In the genomic region with DNA sequence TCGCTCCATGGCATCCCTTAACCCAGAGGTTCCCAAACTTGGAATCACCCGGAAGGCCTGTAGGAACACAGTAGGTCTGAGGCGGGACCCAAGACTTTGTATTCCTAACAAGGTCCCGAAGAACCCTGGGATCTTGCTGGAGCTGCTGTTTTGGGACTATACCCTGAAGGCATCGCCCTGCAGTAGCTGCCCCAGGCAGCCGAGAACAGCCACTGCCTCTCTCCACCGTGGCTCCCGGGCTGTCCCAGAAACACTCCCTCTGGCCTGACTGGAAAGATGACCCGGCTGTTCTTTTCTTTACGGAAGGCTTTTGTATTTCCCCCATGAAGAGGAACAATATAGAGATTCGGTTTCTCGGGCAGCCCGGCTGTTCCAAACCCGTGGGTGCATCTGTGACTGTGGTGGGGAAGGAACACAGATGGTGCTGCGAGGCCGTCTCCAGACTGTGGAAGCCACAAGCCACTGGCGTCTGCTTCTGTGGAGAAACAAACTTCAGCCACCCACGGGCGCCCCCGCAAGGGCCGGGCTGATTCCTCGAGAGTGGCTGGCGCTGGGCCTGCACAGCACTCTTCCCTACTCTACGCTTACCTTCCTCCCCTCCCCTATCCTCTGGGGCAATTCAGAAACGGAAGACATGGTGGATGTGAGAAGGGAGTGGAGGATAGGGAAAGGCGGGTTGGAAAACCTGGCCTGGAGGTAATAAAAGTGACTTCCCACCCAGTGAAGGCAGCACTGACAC, we compare ENCODE assay signal across 1 cellular context.
TF ChIP-seq lines count a peak whose summit lies in the region.

No MANE protein-coding gene starts in this region.

TF ChIP-seq in WTC11, 78 proteins besides CTCF, POLR2A, EP300 and RAD21 (continued from another document and continues in another):
- TF ChIP-seq, protein P1, sequence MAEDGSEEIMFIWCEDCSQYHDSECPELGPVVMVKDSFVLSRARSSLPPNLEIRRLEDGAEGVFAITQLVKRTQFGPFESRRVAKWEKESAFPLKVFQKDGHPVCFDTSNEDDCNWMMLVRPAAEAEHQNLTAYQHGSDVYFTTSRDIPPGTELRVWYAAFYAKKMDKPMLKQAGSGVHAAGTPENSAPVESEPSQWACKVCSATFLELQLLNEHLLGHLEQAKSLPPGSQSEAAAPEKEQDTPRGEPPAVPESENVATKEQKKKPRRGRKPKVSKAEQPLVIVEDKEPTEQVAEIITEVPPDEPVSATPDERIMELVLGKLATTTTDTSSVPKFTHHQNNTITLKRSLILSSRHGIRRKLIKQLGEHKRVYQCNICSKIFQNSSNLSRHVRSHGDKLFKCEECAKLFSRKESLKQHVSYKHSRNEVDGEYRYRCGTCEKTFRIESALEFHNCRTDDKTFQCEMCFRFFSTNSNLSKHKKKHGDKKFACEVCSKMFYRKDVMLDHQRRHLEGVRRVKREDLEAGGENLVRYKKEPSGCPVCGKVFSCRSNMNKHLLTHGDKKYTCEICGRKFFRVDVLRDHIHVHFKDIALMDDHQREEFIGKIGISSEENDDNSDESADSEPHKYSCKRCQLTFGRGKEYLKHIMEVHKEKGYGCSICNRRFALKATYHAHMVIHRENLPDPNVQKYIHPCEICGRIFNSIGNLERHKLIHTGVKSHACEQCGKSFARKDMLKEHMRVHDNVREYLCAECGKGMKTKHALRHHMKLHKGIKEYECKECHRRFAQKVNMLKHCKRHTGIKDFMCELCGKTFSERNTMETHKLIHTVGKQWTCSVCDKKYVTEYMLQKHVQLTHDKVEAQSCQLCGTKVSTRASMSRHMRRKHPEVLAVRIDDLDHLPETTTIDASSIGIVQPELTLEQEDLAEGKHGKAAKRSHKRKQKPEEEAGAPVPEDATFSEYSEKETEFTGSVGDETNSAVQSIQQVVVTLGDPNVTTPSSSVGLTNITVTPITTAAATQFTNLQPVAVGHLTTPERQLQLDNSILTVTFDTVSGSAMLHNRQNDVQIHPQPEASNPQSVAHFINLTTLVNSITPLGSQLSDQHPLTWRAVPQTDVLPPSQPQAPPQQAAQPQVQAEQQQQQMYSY (CRISPR knock-in tag; IDR thresholded peaks at IDR 0.05), result peak; percentile 99
- TF ChIP-seq, protein P2, sequence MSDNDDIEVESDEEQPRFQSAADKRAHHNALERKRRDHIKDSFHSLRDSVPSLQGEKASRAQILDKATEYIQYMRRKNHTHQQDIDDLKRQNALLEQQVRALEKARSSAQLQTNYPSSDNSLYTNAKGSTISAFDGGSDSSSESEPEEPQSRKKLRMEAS (CRISPR knock-in tag; IDR thresholded peaks at IDR 0.05), result peak; percentile 72
- no peak for TF ChIP-seq ZNF416 (CRISPR knock-in tag; IDR thresholded peaks at IDR 0.05)
- no peak for TF ChIP-seq ZNF219 (CRISPR knock-in tag; IDR thresholded peaks at IDR 0.05; ENCODE audit: borderline replicate concordance)
- TF ChIP-seq, protein P3, sequence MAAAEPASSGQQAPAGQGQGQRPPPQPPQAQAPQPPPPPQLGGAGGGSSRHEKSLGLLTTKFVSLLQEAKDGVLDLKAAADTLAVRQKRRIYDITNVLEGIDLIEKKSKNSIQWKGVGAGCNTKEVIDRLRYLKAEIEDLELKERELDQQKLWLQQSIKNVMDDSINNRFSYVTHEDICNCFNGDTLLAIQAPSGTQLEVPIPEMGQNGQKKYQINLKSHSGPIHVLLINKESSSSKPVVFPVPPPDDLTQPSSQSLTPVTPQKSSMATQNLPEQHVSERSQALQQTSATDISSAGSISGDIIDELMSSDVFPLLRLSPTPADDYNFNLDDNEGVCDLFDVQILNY (CRISPR knock-in tag; IDR thresholded peaks at IDR 0.05), result no peak
- no peak for TF ChIP-seq ZNF671 (CRISPR knock-in tag; IDR thresholded peaks at IDR 0.05)
- no peak for TF ChIP-seq FOXJ3 (CRISPR knock-in tag; IDR thresholded peaks at IDR 0.05; ENCODE audit: borderline replicate concordance)
- TF ChIP-seq, protein P4, sequence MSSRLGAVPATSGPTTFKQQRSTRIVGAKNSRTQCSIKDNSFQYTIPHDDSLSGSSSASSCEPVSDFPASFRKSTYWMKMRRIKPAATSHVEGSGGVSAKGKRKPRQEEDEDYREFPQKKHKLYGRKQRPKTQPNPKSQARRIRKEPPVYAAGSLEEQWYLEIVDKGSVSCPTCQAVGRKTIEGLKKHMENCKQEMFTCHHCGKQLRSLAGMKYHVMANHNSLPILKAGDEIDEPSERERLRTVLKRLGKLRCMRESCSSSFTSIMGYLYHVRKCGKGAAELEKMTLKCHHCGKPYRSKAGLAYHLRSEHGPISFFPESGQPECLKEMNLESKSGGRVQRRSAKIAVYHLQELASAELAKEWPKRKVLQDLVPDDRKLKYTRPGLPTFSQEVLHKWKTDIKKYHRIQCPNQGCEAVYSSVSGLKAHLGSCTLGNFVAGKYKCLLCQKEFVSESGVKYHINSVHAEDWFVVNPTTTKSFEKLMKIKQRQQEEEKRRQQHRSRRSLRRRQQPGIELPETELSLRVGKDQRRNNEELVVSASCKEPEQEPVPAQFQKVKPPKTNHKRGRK (CRISPR knock-in tag; IDR thresholded peaks at IDR 0.05; ENCODE audit: borderline replicate concordance), result no peak
- TF ChIP-seq, protein P5, sequence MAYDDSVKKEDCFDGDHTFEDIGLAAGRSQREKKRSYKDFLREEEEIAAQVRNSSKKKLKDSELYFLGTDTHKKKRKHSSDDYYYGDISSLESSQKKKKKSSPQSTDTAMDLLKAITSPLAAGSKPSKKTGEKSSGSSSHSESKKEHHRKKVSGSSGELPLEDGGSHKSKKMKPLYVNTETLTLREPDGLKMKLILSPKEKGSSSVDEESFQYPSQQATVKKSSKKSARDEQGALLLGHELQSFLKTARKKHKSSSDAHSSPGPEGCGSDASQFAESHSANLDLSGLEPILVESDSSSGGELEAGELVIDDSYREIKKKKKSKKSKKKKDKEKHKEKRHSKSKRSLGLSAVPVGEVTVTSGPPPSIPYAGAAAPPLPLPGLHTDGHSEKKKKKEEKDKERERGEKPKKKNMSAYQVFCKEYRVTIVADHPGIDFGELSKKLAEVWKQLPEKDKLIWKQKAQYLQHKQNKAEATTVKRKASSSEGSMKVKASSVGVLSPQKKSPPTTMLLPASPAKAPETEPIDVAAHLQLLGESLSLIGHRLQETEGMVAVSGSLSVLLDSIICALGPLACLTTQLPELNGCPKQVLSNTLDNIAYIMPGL (CRISPR knock-in tag; IDR thresholded peaks at IDR 0.05), result no peak
- TF ChIP-seq, protein P6, sequence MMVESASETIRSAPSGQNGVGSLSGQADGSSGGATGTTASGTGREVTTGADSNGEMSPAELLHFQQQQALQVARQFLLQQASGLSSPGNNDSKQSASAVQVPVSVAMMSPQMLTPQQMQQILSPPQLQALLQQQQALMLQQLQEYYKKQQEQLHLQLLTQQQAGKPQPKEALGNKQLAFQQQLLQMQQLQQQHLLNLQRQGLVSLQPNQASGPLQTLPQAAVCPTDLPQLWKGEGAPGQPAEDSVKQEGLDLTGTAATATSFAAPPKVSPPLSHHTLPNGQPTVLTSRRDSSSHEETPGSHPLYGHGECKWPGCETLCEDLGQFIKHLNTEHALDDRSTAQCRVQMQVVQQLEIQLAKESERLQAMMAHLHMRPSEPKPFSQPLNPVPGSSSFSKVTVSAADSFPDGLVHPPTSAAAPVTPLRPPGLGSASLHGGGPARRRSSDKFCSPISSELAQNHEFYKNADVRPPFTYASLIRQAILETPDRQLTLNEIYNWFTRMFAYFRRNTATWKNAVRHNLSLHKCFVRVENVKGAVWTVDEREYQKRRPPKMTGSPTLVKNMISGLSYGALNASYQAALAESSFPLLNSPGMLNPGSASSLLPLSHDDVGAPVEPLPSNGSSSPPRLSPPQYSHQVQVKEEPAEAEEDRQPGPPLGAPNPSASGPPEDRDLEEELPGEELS (CRISPR knock-in tag; IDR thresholded peaks at IDR 0.05), result no peak
- TF ChIP-seq RORB (CRISPR knock-in tag; IDR thresholded peaks at IDR 0.05), result no peak
- TF ChIP-seq, protein P7, sequence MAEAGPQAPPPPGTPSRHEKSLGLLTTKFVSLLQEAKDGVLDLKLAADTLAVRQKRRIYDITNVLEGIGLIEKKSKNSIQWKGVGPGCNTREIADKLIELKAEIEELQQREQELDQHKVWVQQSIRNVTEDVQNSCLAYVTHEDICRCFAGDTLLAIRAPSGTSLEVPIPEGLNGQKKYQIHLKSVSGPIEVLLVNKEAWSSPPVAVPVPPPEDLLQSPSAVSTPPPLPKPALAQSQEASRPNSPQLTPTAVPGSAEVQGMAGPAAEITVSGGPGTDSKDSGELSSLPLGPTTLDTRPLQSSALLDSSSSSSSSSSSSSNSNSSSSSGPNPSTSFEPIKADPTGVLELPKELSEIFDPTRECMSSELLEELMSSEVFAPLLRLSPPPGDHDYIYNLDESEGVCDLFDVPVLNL (CRISPR knock-in tag; IDR thresholded peaks at IDR 0.05; ENCODE audit: borderline replicate concordance, low read depth), result no peak
- TF ChIP-seq, protein P8, sequence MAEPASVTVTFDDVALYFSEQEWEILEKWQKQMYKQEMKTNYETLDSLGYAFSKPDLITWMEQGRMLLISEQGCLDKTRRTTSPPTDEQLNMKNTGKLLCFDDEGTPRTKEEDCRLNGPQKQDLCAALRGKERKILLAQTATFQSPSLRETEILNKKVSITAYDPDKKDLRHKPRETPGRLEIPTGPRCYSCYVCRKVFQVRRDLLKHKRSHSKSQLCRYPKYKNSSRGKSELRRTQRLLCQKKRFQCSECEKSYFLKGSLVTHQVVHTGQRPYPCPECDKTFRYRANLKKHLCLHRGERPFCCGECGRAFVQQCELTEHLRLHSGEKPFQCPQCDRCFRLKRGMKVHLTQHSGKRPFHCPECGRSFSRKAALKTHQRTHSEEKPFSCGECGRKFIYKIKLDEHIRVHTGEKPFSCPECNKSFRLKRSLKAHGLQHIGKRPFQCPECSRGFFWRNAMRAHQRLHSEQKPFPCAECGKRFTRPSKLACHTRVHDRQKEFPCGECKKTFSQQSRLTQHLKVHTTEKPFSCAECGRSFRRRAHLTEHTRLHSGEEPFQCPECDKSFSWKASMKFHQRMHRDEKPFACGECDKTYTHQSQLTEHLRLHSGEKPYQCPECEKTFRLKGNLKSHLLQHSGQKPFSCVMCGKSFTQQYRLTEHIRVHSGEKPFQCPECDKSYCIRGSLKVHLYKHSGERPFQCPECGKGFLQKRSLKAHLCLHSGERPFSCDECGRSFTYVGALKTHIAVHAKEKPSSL (CRISPR knock-in tag; conservative IDR thresholded peaks at IDR 0.05), result no peak
- TF ChIP-seq ZNF232 (CRISPR knock-in tag; IDR thresholded peaks at IDR 0.05), result no peak
- TF ChIP-seq, protein P9, sequence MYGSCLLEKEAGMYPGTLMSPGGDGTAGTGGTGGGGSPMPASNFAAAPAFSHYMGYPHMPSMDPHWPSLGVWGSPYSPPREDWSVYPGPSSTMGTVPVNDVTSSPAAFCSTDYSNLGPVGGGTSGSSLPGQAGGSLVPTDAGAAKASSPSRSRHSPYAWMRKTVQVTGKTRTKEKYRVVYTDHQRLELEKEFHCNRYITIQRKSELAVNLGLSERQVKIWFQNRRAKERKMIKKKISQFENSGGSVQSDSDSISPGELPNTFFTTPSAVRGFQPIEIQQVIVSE (CRISPR knock-in tag; IDR thresholded peaks at IDR 0.05; ENCODE audit: borderline replicate concordance), result no peak
- TF ChIP-seq, protein P10, sequence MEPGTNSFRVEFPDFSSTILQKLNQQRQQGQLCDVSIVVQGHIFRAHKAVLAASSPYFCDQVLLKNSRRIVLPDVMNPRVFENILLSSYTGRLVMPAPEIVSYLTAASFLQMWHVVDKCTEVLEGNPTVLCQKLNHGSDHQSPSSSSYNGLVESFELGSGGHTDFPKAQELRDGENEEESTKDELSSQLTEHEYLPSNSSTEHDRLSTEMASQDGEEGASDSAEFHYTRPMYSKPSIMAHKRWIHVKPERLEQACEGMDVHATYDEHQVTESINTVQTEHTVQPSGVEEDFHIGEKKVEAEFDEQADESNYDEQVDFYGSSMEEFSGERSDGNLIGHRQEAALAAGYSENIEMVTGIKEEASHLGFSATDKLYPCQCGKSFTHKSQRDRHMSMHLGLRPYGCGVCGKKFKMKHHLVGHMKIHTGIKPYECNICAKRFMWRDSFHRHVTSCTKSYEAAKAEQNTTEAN (CRISPR knock-in tag; IDR thresholded peaks at IDR 0.05), result no peak
- TF ChIP-seq, protein P11, sequence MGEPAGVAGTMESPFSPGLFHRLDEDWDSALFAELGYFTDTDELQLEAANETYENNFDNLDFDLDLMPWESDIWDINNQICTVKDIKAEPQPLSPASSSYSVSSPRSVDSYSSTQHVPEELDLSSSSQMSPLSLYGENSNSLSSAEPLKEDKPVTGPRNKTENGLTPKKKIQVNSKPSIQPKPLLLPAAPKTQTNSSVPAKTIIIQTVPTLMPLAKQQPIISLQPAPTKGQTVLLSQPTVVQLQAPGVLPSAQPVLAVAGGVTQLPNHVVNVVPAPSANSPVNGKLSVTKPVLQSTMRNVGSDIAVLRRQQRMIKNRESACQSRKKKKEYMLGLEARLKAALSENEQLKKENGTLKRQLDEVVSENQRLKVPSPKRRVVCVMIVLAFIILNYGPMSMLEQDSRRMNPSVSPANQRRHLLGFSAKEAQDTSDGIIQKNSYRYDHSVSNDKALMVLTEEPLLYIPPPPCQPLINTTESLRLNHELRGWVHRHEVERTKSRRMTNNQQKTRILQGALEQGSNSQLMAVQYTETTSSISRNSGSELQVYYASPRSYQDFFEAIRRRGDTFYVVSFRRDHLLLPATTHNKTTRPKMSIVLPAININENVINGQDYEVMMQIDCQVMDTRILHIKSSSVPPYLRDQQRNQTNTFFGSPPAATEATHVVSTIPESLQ (CRISPR knock-in tag; IDR thresholded peaks at IDR 0.05), result no peak
- no peak for TF ChIP-seq ATF1 (CRISPR knock-in tag; IDR thresholded peaks at IDR 0.05)
- TF ChIP-seq, protein P12, sequence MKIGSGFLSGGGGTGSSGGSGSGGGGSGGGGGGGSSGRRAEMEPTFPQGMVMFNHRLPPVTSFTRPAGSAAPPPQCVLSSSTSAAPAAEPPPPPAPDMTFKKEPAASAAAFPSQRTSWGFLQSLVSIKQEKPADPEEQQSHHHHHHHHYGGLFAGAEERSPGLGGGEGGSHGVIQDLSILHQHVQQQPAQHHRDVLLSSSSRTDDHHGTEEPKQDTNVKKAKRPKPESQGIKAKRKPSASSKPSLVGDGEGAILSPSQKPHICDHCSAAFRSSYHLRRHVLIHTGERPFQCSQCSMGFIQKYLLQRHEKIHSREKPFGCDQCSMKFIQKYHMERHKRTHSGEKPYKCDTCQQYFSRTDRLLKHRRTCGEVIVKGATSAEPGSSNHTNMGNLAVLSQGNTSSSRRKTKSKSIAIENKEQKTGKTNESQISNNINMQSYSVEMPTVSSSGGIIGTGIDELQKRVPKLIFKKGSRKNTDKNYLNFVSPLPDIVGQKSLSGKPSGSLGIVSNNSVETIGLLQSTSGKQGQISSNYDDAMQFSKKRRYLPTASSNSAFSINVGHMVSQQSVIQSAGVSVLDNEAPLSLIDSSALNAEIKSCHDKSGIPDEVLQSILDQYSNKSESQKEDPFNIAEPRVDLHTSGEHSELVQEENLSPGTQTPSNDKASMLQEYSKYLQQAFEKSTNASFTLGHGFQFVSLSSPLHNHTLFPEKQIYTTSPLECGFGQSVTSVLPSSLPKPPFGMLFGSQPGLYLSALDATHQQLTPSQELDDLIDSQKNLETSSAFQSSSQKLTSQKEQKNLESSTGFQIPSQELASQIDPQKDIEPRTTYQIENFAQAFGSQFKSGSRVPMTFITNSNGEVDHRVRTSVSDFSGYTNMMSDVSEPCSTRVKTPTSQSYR (CRISPR knock-in tag; IDR thresholded peaks at IDR 0.05), result peak; percentile 71; the same call in 1 of the 2 replicates
- peak; percentile 61; the same call in 1 of the 2 replicates for TF ChIP-seq CREB1 (CRISPR knock-in tag; IDR thresholded peaks at IDR 0.05)
- TF ChIP-seq, protein P13, sequence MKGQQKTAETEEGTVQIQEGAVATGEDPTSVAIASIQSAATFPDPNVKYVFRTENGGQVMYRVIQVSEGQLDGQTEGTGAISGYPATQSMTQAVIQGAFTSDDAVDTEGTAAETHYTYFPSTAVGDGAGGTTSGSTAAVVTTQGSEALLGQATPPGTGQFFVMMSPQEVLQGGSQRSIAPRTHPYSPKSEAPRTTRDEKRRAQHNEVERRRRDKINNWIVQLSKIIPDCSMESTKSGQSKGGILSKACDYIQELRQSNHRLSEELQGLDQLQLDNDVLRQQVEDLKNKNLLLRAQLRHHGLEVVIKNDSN (CRISPR knock-in tag; IDR thresholded peaks at IDR 0.05), result no peak
